ENCODE assay signal across 1 cellular context in genomic region chr16:85535352-85536072, GRCh38.
A peak's percentile ranks its signal among the peaks of the same experiment; 100 is the strongest.
TF ChIP-seq lines count a peak whose summit lies in the region.

No MANE protein-coding gene starts in this region.

TF ChIP-seq in K562, 482 proteins besides CTCF, POLR2A, EP300 and RAD21 (continued from another document and continues in another):
- no peak for TF ChIP-seq CEBPZ (IDR thresholded peaks at IDR 0.05; ENCODE audit: borderline replicate concordance, low read depth, low read length)
- no peak; the same call in 1 of the 2 replicates for TF ChIP-seq CLOCK (CRISPR knock-in tag; IDR thresholded peaks at IDR 0.05; ENCODE audit: borderline replicate concordance)
- no peak for TF ChIP-seq ZBTB5 (IDR thresholded peaks at IDR 0.05)
- TF ChIP-seq BACH1 (tag; IDR thresholded peaks at IDR 0.05): peak; percentile 83
- TF ChIP-seq HNRNPK (IDR thresholded peaks at IDR 0.05; ENCODE audit: low read depth, low read length, poor library complexity, severe bottlenecking): no peak
- TF ChIP-seq MCM2 (IDR thresholded peaks at IDR 0.05; ENCODE audit: low read depth): no peak
- TF ChIP-seq TRIM24 (IDR thresholded peaks at IDR 0.05): peak; percentile 98
- peak; percentile 61 for TF ChIP-seq ZNF239 (CRISPR knock-in tag; IDR thresholded peaks at IDR 0.05)
- peak; percentile 99 for TF ChIP-seq TAL1 (IDR thresholded peaks at IDR 0.05)
- TF ChIP-seq SMAD3 (CRISPR knock-in tag; conservative IDR thresholded peaks at IDR 0.05): peak; percentile 76
- no peak for TF ChIP-seq FUS (optimal IDR thresholded peaks at IDR 0.05; ENCODE audit: low read depth, low read length)
- no peak for TF ChIP-seq ARID2 (IDR thresholded peaks at IDR 0.05)
- TF ChIP-seq FOXP4 (CRISPR knock-in tag; IDR thresholded peaks at IDR 0.05; ENCODE audit: borderline replicate concordance): peak; percentile 59; the same call in 1 of the 2 replicates
- no peak for TF ChIP-seq ZNF398 (CRISPR knock-in tag; IDR thresholded peaks at IDR 0.05)
- no peak for TF ChIP-seq ZNF280A (IDR thresholded peaks at IDR 0.05; ENCODE audit: low read depth, partially characterized antibody)
- peak; percentile 100 for TF ChIP-seq CBFA2T3 (IDR thresholded peaks at IDR 0.05)
- no peak for TF ChIP-seq SP2 (IDR thresholded peaks at IDR 0.05; ENCODE audit: extremely low read depth, low read depth, low read length, poor library complexity, severe bottlenecking)
- TF ChIP-seq ILK (tag; IDR thresholded peaks at IDR 0.05; ENCODE audit: borderline replicate concordance, low read depth): no peak
- TF ChIP-seq SIX5 (IDR thresholded peaks at IDR 0.05; ENCODE audit: borderline replicate concordance in 1 of 2, insufficient read depth in 1 of 2, low read depth in 1 of 2, low read length in 2 of 2): no peak
- peak; percentile 92 to 94 for TF ChIP-seq MAZ (CRISPR knock-in tag; conservative IDR thresholded peaks at IDR 0.05 in 1 of 2, IDR thresholded peaks at IDR 0.05 in 1 of 2)
- peak; percentile 73 for TF ChIP-seq DDX20 (tag; IDR thresholded peaks at IDR 0.05; ENCODE audit: low read depth)
- peak; percentile 93 for TF ChIP-seq ZNF197 (CRISPR knock-in tag; IDR thresholded peaks at IDR 0.05; ENCODE audit: low read depth)
- TF ChIP-seq NR2C1 (IDR thresholded peaks at IDR 0.05): peak; percentile 96
- peak; percentile 98 for TF ChIP-seq NR2C1 (tag; IDR thresholded peaks at IDR 0.05)
- no peak for TF ChIP-seq SAFB (IDR thresholded peaks at IDR 0.05; ENCODE audit: borderline replicate concordance, low read depth, low read length)
- peak; percentile 84 for TF ChIP-seq CREM (IDR thresholded peaks at IDR 0.05; ENCODE audit: low read depth)
- TF ChIP-seq HDGF (IDR thresholded peaks at IDR 0.05): peak; percentile 87
- TF ChIP-seq RERE (CRISPR knock-in tag; IDR thresholded peaks at IDR 0.05; ENCODE audit: borderline replicate concordance): no peak
- TF ChIP-seq SMAD4 (CRISPR knock-in tag; conservative IDR thresholded peaks at IDR 0.05): peak; percentile 98
- TF ChIP-seq SNIP1 (IDR thresholded peaks at IDR 0.05; ENCODE audit: low read depth): no peak
- TF ChIP-seq XRCC3 (IDR thresholded peaks at IDR 0.05): no peak
- peak; percentile 94 for TF ChIP-seq ETS1 (conservative IDR thresholded peaks at IDR 0.05; ENCODE audit: control insufficient read depth, low read depth, low read length)
- peak; percentile 98 for TF ChIP-seq TCF7 (IDR thresholded peaks at IDR 0.05; ENCODE audit: borderline replicate concordance)
- TF ChIP-seq CHAMP1 (IDR thresholded peaks at IDR 0.05): peak; percentile 85; the same call in 1 of the 2 replicates
- no peak; the same call in 1 of the 2 replicates for TF ChIP-seq ZNF668 (CRISPR knock-in tag; IDR thresholded peaks at IDR 0.05)
